ENCODE assay signal across 10 cellular contexts in genomic region chr4:1208266-1208961, GRCh38. TPM values are rescaled to one million over a fixed set of nuclear protein-coding genes. Genes with fewer than 3 reads are reported as not detected.
A peak's percentile ranks its signal among the peaks of the same experiment; 100 is the strongest.
DNase-seq lines count a peak whose midpoint lies in the region; ATAC-seq and TF ChIP-seq lines count a peak whose summit lies in the region.
"Had no signal": no experiment of that assay in that cellular context is flagged by ENCODE, and none has a peak within 500 bp of the region (broad histone marks: within the 10 kb centered on the region; RNA-seq: fewer than 3 reads in every experiment).

No MANE protein-coding gene starts in this region.

- POLR2A ChIA-PET in activated CD4-positive, alpha-beta T cell treated with anti-CD3 and anti-CD28 coated beads for 36 hours (lab: Charles Lee): interaction anchor here (0.6 kb wide), 1 partner anchor 48 kb away, joined by 3 read pairs; no protein-coding TSS in a partner anchor

- WGBS in stomach, 5 donors: 52 to 67% (median 62%) methylated on average over 21 to 37 of the region's 37 CpGs

- H3K36me3 ChIP-seq in adipocyte (ENCODE audit: control insufficient read depth, insufficient read depth, low read length, severe bottlenecking): peaks cover 17% of the 10 kb centered on the region
- H3K36me3 ChIP-seq in stomach: peaks cover 14 to 34% (median 29%) of the 10 kb centered on the region in 4 donors

- H3K36me3 Mint-ChIP-seq in activated CD4-positive, alpha-beta T cell treated with anti-CD3 and anti-CD28 coated beads for 36 hours (ENCODE audit: low read depth): peaks cover 4% of the 10 kb centered on the region
- H3K36me3 Mint-ChIP-seq: type B pancreatic cell had no signal

- TF ChIP-seq EP300 in stomach (IDR thresholded peaks at IDR 0.05): no peak

- no peaks in the 10 kb centered on the region for H3K27me3 ChIP-seq in adipocyte (replicated peaks; ENCODE audit: control insufficient read depth, insufficient read depth, low read length)
- no peaks in the 10 kb centered on the region for H3K27me3 ChIP-seq in stomach

- no peak for TF ChIP-seq POLR2A in stomach (IDR thresholded peaks at IDR 0.05)

- H3K4me3 Mint-ChIP-seq in activated CD4-positive, alpha-beta T cell treated with anti-CD3 and anti-CD28 coated beads for 36 hours: peak overlapping the region; percentile 7
- H3K4me3 Mint-ChIP-seq: type B pancreatic cell had no signal

- no peaks in the 10 kb centered on the region for H3K9me3 Mint-ChIP-seq in activated CD4-positive, alpha-beta T cell treated with anti-CD3 and anti-CD28 coated beads for 36 hours (ENCODE audit: low read depth)
- H3K9me3 Mint-ChIP-seq: type B pancreatic cell had no signal

- CTCF ChIA-PET in activated CD4-positive, alpha-beta T cell treated with anti-CD3 and anti-CD28 coated beads for 36 hours (lab: Charles Lee): interaction anchor here (0.5 to 0.6 kb wide), 2 partner anchors 48 to 245 kb away, joined by 3 read pairs; no protein-coding TSS in a partner anchor

- peak overlapping the region; percentile 43 to 81 (median 70) for H3K27ac ChIP-seq in stomach

- no peak for TF ChIP-seq CTCF in stomach (IDR thresholded peaks at IDR 0.05)

- no peaks in the 10 kb centered on the region for H3K27me3 Mint-ChIP-seq in activated CD4-positive, alpha-beta T cell treated with anti-CD3 and anti-CD28 coated beads for 36 hours
- H3K27me3 Mint-ChIP-seq: type B pancreatic cell had no signal

- peak; percentile 19 for ATAC-seq in activated CD4-positive, alpha-beta T cell treated with anti-CD3 and anti-CD28 coated beads for 36 hours
- peak; percentile 18 for ATAC-seq in left colon
- ATAC-seq in HG03108 (IDR thresholded peaks at IDR 0.05; ENCODE audit: unreplicated experiment): no peak
- no peak for ATAC-seq in GM21825 (IDR thresholded peaks at IDR 0.05; ENCODE audit: unreplicated experiment)
- ATAC-seq in HG02938 (IDR thresholded peaks at IDR 0.05; ENCODE audit: unreplicated experiment): no peak

- peaks cover 12% of the 10 kb centered on the region for H3K4me1 Mint-ChIP-seq in activated CD4-positive, alpha-beta T cell treated with anti-CD3 and anti-CD28 coated beads for 36 hours

- H3K4me3 ChIP-seq in adipocyte (ENCODE audit: low read length) (peak overlapping the region; percentile 56), stomach (peak overlapping the region in 1 of 4 donors; percentile 15)

- no peak for DNase-seq in activated CD4-positive, alpha-beta T cell treated with anti-CD3 and anti-CD28 coated beads for 36 hours
- no peak for DNase-seq in activated CD4-positive, alpha-beta T cell treated with anti-CD3 and anti-CD28 coated beads, Interleukin-2, amount 50 U/mL, for 1 hour
- DNase-seq in adipocyte (ENCODE audit: low read depth) (peak; percentile 24), left colon (peak; percentile 40 to 41), stomach (no peak)
- DNase-seq: KBM-7 had no signal

- no peak overlapping the region for H3K27ac Mint-ChIP-seq in activated CD4-positive, alpha-beta T cell treated with anti-CD3 and anti-CD28 coated beads for 36 hours
- H3K27ac Mint-ChIP-seq: type B pancreatic cell had no signal

- peak overlapping the region; percentile 75 for H3K9ac ChIP-seq in adipocyte (ENCODE audit: low read length)

- peaks cover 45% of the 10 kb centered on the region for H3K4me1 ChIP-seq in adipocyte (ENCODE audit: control insufficient read depth, insufficient read depth, low read length)
- H3K4me1 ChIP-seq in stomach: peaks cover 54 to 94% (median 80%) of the 10 kb centered on the region in 4 donors

- H3K9me3 ChIP-seq in adipocyte (ENCODE audit: control insufficient read depth, low read length): no peaks in the 10 kb centered on the region
- no peaks in the 10 kb centered on the region for H3K9me3 ChIP-seq in stomach

- intact Hi-C loops in activated CD4-positive, alpha-beta T cell treated with anti-CD3 and anti-CD28 coated beads for 36 hours (cut with DNase I, micrococcal nuclease): no loop called here
- intact Hi-C loops in left colon (cut with DNase I, micrococcal nuclease): no loop called here
- intact Hi-C loops in stomach (cut with DNase I; ENCODE audit: low total_unique reads): no loop called here

RNA-seq across cellular contexts. Expression of gene SPON2, which starts 36.0 kb away (rescaled TPM):
- 1 to 10 TPM; 7.5 to 8.5 TPM for total RNA-seq in activated CD4-positive, alpha-beta T cell treated with anti-CD3 and anti-CD28 coated beads for 36 hours
- total RNA-seq in left colon: 10 to 100 TPM; 26.6 to 34.3 TPM
- 100 to 1,000 TPM in 1 of 5 donors, 10 to 100 TPM in 4; 12.8 to 224 (median 63.9) TPM for total RNA-seq in stomach
- 10 to 100 TPM; 20.1 to 54.6 (median 40.6) TPM for polyA plus RNA-seq in stomach

RNA-seq across cellular contexts. Expression of gene CTBP1, which starts 40.5 kb away (rescaled TPM):
- total RNA-seq in activated CD4-positive, alpha-beta T cell treated with anti-CD3 and anti-CD28 coated beads for 36 hours: 100 to 1,000 TPM; 152 to 177 TPM
- total RNA-seq in left colon (100 to 1,000 TPM; 156 to 180 TPM), stomach (100 to 1,000 TPM in 3 of 5 donors, 10 to 100 TPM in 2; 85.0 to 415 (median 227) TPM)
- polyA plus RNA-seq in stomach: 10 to 100 TPM; 72.7 to 90.4 (median 83.5) TPM

Comparison
In these comparisons a context has a peak if more than half of its experiments do, and no peak if none do; other contexts are left out.
1. ATAC-seq: peak in activated CD4-positive, alpha-beta T cell treated with anti-CD3 and anti-CD28 coated beads for 36 hours (single experiment) and left colon (single experiment); none in HG03108 (single experiment), GM21825 (single experiment) and HG02938 (single experiment).
2. DNase-seq: peak in adipocyte (single experiment) and left colon (2 of 2); none in activated CD4-positive, alpha-beta T cell treated with anti-CD3 and anti-CD28 coated beads for 36 hours (single experiment), activated CD4-positive, alpha-beta T cell treated with anti-CD3 and anti-CD28 coated beads, Interleukin-2, amount 50 U/mL, for 1 hour (single experiment) and stomach (single experiment).